ENCODE assay signal across 20 cellular contexts in genomic region chr19:7010722-7011593, GRCh38. TPM values are rescaled to one million over a fixed set of nuclear protein-coding genes. Genes with fewer than 3 reads are reported as not detected.
A peak's percentile ranks its signal among the peaks of the same experiment; 100 is the strongest.
DNase-seq lines count a peak whose midpoint lies in the region; ATAC-seq, FAIRE-seq and TF ChIP-seq lines count a peak whose summit lies in the region.
"Had no signal": no experiment of that assay in that cellular context is flagged by ENCODE, and none has a peak within 500 bp of the region (broad histone marks: within the 10 kb centered on the region; RNA-seq: fewer than 3 reads in every experiment).

No MANE protein-coding gene starts in this region.

- no peaks in the 10 kb centered on the region; the same call in 2 of the 3 replicates for H3K9me3 ChIP-seq in A549
- H3K9me3 ChIP-seq in K562 (replicated peaks; ENCODE audit: control insufficient read depth, insufficient read depth, low read depth, low read length) = 0 out of 2 replicates have a peak, but pooled peaks cover 3% of the 10 kb centered on the region
- H3K9me3 ChIP-seq in trophoblast cell (ENCODE audit: insufficient read depth, low read depth, low read length) = peaks cover 24% of the 10 kb centered on the region
- H3K9me3 ChIP-seq: stomach, uterus had no signal

- no peaks in the 10 kb centered on the region for H3K27me3 Mint-ChIP-seq in activated CD4-positive, alpha-beta T cell treated with anti-CD3 and anti-CD28 coated beads for 36 hours
- H3K27me3 Mint-ChIP-seq in activated CD4-positive, alpha-beta T cell treated with anti-CD3 and anti-CD28 coated beads, Interleukin-2, amount 10 ng/mL, durations not matched to agents 7 days and 5 days = no peaks in the 10 kb centered on the region
- H3K27me3 Mint-ChIP-seq: naive thymus-derived CD4-positive, alpha-beta T cell had no signal

- H4K12ac ChIP-seq in trophoblast cell (ENCODE audit: low read depth, low read length) = no peak overlapping the region

- H2BK12ac ChIP-seq in trophoblast cell (ENCODE audit: low read length) = no peak overlapping the region

- no peak overlapping the region for H2BK120ac ChIP-seq in trophoblast cell (ENCODE audit: insufficient read depth, low read length, poor library complexity)

- BruUV-seq in K562 (replicated peaks; lab: Mats Ljungman, UMichigan) = no TSS peak

- TF ChIP-seq EP300 in A549 (IDR thresholded peaks at IDR 0.05) (no peak), K562 (IDR thresholded peaks at IDR 0.05; ENCODE audit: low read length) (no peak)

- no peak overlapping the region for H3K18ac ChIP-seq in trophoblast cell (ENCODE audit: low read length)

- no peak overlapping the region for H2AK5ac ChIP-seq in trophoblast cell (ENCODE audit: low read length)

- no peak overlapping the region for H4K91ac ChIP-seq in trophoblast cell (ENCODE audit: low read depth, low read length)

- in situ Hi-C loops in K562 (cut with MboI) = no loop called here

- CTCF ChIA-PET in activated CD4-positive, alpha-beta T cell treated with anti-CD3 and anti-CD28 coated beads for 36 hours (lab: Charles Lee) = interaction anchor here (0.7 to 1.2 kb wide), 3 partner anchors 32 to 344 kb away, joined by 3 to 4 read pairs (median 3); no protein-coding TSS in a partner anchor
- CTCF ChIA-PET in activated CD4-positive, alpha-beta T cell treated with anti-CD3 and anti-CD28 coated beads, Interleukin-2, amount 10 ng/mL, durations not matched to agents 7 days and 5 days (lab: Charles Lee) = no interaction called here
- CTCF ChIA-PET in A549 (lab: Yijun Ruan, JAX) (no interaction called here), K562 (lab: Yijun Ruan, JAX; ENCODE audit: low intra/inter-chr PET ratio) (no interaction called here)

- POLR2A ChIA-PET in activated CD4-positive, alpha-beta T cell treated with anti-CD3 and anti-CD28 coated beads for 36 hours (lab: Charles Lee) = interaction anchor here (0.6 kb wide), 1 partner anchor 341 kb away, joined by 3 read pairs; the partner anchor contains the start of gene TNFSF14
- POLR2A ChIA-PET in activated CD4-positive, alpha-beta T cell treated with anti-CD3 and anti-CD28 coated beads, Interleukin-2, amount 10 ng/mL, durations not matched to agents 7 days and 5 days (lab: Charles Lee) = no interaction called here
- POLR2A ChIA-PET in A549 (lab: Yijun Ruan, JAX) = no interaction called here
- POLR2A ChIA-PET in K562 (lab: Yijun Ruan, JAX) = no interaction called here

- TF ChIP-seq POLR2A in A549 (IDR thresholded peaks at IDR 0.05; ENCODE audit: low read length) (no peak), K562 (conservative IDR thresholded peaks at IDR 0.05) (no peak)

- no peaks in the 10 kb centered on the region for H3K9me1 ChIP-seq in K562 (ENCODE audit: control insufficient read depth, insufficient read depth, low read length)

- intact Hi-C loops in activated CD4-positive, alpha-beta T cell treated with anti-CD3 and anti-CD28 coated beads for 36 hours (cut with DNase I, micrococcal nuclease) = no loop called here
- intact Hi-C loops in K562 (cut with micrococcal nuclease) = no loop called here

- H3K9me3 Mint-ChIP-seq in activated CD4-positive, alpha-beta T cell treated with anti-CD3 and anti-CD28 coated beads for 36 hours (ENCODE audit: low read depth) = peaks cover 14% of the 10 kb centered on the region
- H3K9me3 Mint-ChIP-seq in activated CD4-positive, alpha-beta T cell treated with anti-CD3 and anti-CD28 coated beads, Interleukin-2, amount 10 ng/mL, durations not matched to agents 7 days and 5 days = peaks cover 22% of the 10 kb centered on the region
- H3K9me3 Mint-ChIP-seq: CD4-positive, CD25-positive, alpha-beta regulatory T cell had no signal

- no peak overlapping the region for H3K14ac ChIP-seq in trophoblast cell (ENCODE audit: low read length)

- H3K27ac ChIP-seq in A549 = no peak overlapping the region
- no peak overlapping the region for H3K27ac ChIP-seq in K562 (ENCODE audit: extremely low read depth, low read depth, low read length)
- H3K27ac ChIP-seq in trophoblast cell (ENCODE audit: low read depth, low read length) = no peak overlapping the region
- H3K27ac ChIP-seq: RWPE1, stomach, uterus, VCaP had no signal

- 65% methylated on average over 11 of the region's 12 CpGs for WGBS in A549 (ENCODE audit: missing lambda C conversion rate)
- 1% methylated on average over 11 of the region's 12 CpGs for WGBS in K562 (ENCODE audit: insufficient coverage, low coverage, missing lambda C conversion rate)
- WGBS in trophoblast cell (ENCODE audit: extremely low coverage, insufficient coverage, insufficient read length) = no CpG with 5 or more reads among the region's 12 CpGs

- H3K4me3 ChIP-seq in A549 (no peak overlapping the region), K562 (no peak overlapping the region), trophoblast cell (ENCODE audit: low read depth, low read length) (no peak overlapping the region)
- H3K4me3 ChIP-seq: stomach, uterus had no signal

- H3K36me3 ChIP-seq in K562 (ENCODE audit: control insufficient read depth, insufficient read depth, low read length) = no peaks in the 10 kb centered on the region
- no peaks in the 10 kb centered on the region for H3K36me3 ChIP-seq in trophoblast cell (ENCODE audit: control insufficient read depth in 1 of 2, insufficient read depth in 2 of 2, low read length in 2 of 2)
- H3K36me3 ChIP-seq: stomach, uterus had no signal

- no peak overlapping the region for H3K4ac ChIP-seq in trophoblast cell (ENCODE audit: low read depth, low read length)

- H4K20me1 ChIP-seq in K562 (replicated peaks; ENCODE audit: control insufficient read depth, insufficient read depth, low read length) = no peaks in the 10 kb centered on the region

- H3K36me3 Mint-ChIP-seq in activated CD4-positive, alpha-beta T cell treated with anti-CD3 and anti-CD28 coated beads for 36 hours (ENCODE audit: low read depth) = no peaks in the 10 kb centered on the region
- no peaks in the 10 kb centered on the region for H3K36me3 Mint-ChIP-seq in activated CD4-positive, alpha-beta T cell treated with anti-CD3 and anti-CD28 coated beads, Interleukin-2, amount 10 ng/mL, durations not matched to agents 7 days and 5 days (ENCODE audit: low read depth)
- H3K36me3 Mint-ChIP-seq: CD4-positive, CD25-positive, alpha-beta regulatory T cell had no signal

- no peak overlapping the region for H2AFZ ChIP-seq in K562 (ENCODE audit: low read depth, low read length)
- no peak overlapping the region for H2AFZ ChIP-seq in trophoblast cell (ENCODE audit: insufficient read depth, low read length, poor library complexity)

- TF ChIP-seq CTCF in A549 (IDR thresholded peaks at IDR 0.05) (no peak), K562 (IDR thresholded peaks at IDR 0.05 in 2 of 3, conservative IDR thresholded peaks at IDR 0.05 in 1 of 3; ENCODE audit: insufficient read depth in 2 of 3, low read depth in 1 of 3, low read length in 3 of 3) (no peak)

- ATAC-seq in activated CD4-positive, alpha-beta T cell treated with anti-CD3 and anti-CD28 coated beads for 36 hours = peak; percentile 86
- ATAC-seq in A549 (no peak), K562 (no peak)
- ATAC-seq: naive thymus-derived CD4-positive, alpha-beta T cell had no signal

- no peak for TF ChIP-seq RAD21 in A549 (conservative IDR thresholded peaks at IDR 0.05 in 1 of 2, IDR thresholded peaks at IDR 0.05 in 1 of 2)
- TF ChIP-seq RAD21 in K562 (CRISPR knock-in tag; conservative IDR thresholded peaks at IDR 0.05 in 1 of 2, IDR thresholded peaks at IDR 0.05 in 1 of 2) = no peak

- no peaks in the 10 kb centered on the region for H3K4me1 ChIP-seq in A549
- no peaks in the 10 kb centered on the region for H3K4me1 ChIP-seq in K562 (replicated peaks in 1 of 2; ENCODE audit: control insufficient read depth in 2 of 2, insufficient read depth in 2 of 2, low read length in 2 of 2)
- no peaks in the 10 kb centered on the region for H3K4me1 ChIP-seq in trophoblast cell (ENCODE audit: control insufficient read depth in 1 of 2, insufficient read depth in 2 of 2, low read length in 2 of 2)
- H3K4me1 ChIP-seq: stomach, uterus had no signal

- peak overlapping the region; percentile 78 for H3K27ac Mint-ChIP-seq in activated CD4-positive, alpha-beta T cell treated with anti-CD3 and anti-CD28 coated beads for 36 hours
- no peak overlapping the region for H3K27ac Mint-ChIP-seq in activated CD4-positive, alpha-beta T cell treated with anti-CD3 and anti-CD28 coated beads, Interleukin-2, amount 10 ng/mL, durations not matched to agents 7 days and 5 days
- H3K27ac Mint-ChIP-seq: CD4-positive, CD25-positive, alpha-beta regulatory T cell; HFFc6 had no signal

- H3K4me2 ChIP-seq in A549 = no peak overlapping the region
- H3K4me2 ChIP-seq in K562 (ENCODE audit: insufficient read depth, low read length) = no peak overlapping the region
- H3K4me2 ChIP-seq in trophoblast cell (ENCODE audit: low read length) = no peak overlapping the region

- peak; percentile 55 for DNase-seq in activated CD4-positive, alpha-beta T cell treated with anti-CD3 and anti-CD28 coated beads for 36 hours
- DNase-seq in activated CD4-positive, alpha-beta T cell treated with anti-CD3 and anti-CD28 coated beads, Interleukin-2, amount 10 ng/mL, durations not matched to agents 7 days and 5 days = no peak
- DNase-seq in A549 (ENCODE audit: low read depth in 1 of 2, low spot score in 1 of 2) = no peak
- peak; percentile 48 for DNase-seq in NCI-H446 treated with DMSO at 0.1 percent for 48 hours (lab: John Stamatoyannopoulos, UW)
- no peak for DNase-seq in K562 (ENCODE audit: extremely low read depth in 1 of 4, low spot score in 3 of 4)
- no peak for DNase-seq in HuH-7.5 (ENCODE audit: low spot score)
- no peak for DNase-seq in trophoblast cell
- no peak for DNase-seq in central memory CD4-positive, alpha-beta T cell
- DNase-seq: aorta; CD4-positive, CD25-positive, alpha-beta regulatory T cell; HFFc6; naive thymus-derived CD4-positive, alpha-beta T cell; NCI-H146; stomach; uterus had no signal

- H3K23ac ChIP-seq in trophoblast cell (ENCODE audit: low read length) = no peak overlapping the region

- H3K9ac ChIP-seq in K562 (ENCODE audit: insufficient read depth in 1 of 2, low read depth in 2 of 2, low read length in 2 of 2) (no peak overlapping the region), trophoblast cell (ENCODE audit: low read length) (no peak overlapping the region)

- H2BK5ac ChIP-seq in trophoblast cell (ENCODE audit: low read depth, low read length, poor library complexity) = no peak overlapping the region

- peaks cover 0 to 6% of the 10 kb centered on the region in 2 experiments; a peak in 2 of 5 replicates for H3K27me3 ChIP-seq in K562 (ENCODE audit: control insufficient read depth in 2 of 2, insufficient read depth in 2 of 2, low read length in 2 of 2)
- H3K27me3 ChIP-seq in trophoblast cell (ENCODE audit: insufficient read depth, low read length) = no peaks in the 10 kb centered on the region
- H3K27me3 ChIP-seq: stomach, uterus had no signal

- peaks cover 61% of the 10 kb centered on the region for H3K4me1 Mint-ChIP-seq in activated CD4-positive, alpha-beta T cell treated with anti-CD3 and anti-CD28 coated beads for 36 hours
- peaks cover 30% of the 10 kb centered on the region for H3K4me1 Mint-ChIP-seq in activated CD4-positive, alpha-beta T cell treated with anti-CD3 and anti-CD28 coated beads, Interleukin-2, amount 10 ng/mL, durations not matched to agents 7 days and 5 days

- FAIRE-seq in A549 (lab: Jason Lieb, UNC) (no peak), K562 (lab: Jason Lieb, UNC) (no peak)
- FAIRE-seq: HTR-8/SVneo had no signal

- H3K79me2 ChIP-seq in K562 (ENCODE audit: control insufficient read depth, insufficient read depth, low read length) (no peaks in the 10 kb centered on the region), trophoblast cell (ENCODE audit: control insufficient read depth, insufficient read depth, low read length, poor library complexity) (no peaks in the 10 kb centered on the region)

- no peaks in the 10 kb centered on the region for H3K79me1 ChIP-seq in trophoblast cell (ENCODE audit: low read length)

- H3K4me3 Mint-ChIP-seq in activated CD4-positive, alpha-beta T cell treated with anti-CD3 and anti-CD28 coated beads for 36 hours = peak overlapping the region; percentile 10
- H3K4me3 Mint-ChIP-seq in activated CD4-positive, alpha-beta T cell treated with anti-CD3 and anti-CD28 coated beads, Interleukin-2, amount 10 ng/mL, durations not matched to agents 7 days and 5 days = no peak overlapping the region
- H3K4me3 Mint-ChIP-seq: CD4-positive, CD25-positive, alpha-beta regulatory T cell; HFFc6 had no signal

- no peak overlapping the region for H4K8ac ChIP-seq in trophoblast cell (ENCODE audit: low read depth, low read length)

RNA-seq across cellular contexts. Expression of gene MBD3L2B, which starts 10.3 kb away (rescaled TPM):
- total RNA-seq in activated CD4-positive, alpha-beta T cell treated with anti-CD3 and anti-CD28 coated beads for 36 hours = not detected
- total RNA-seq in activated CD4-positive, alpha-beta T cell treated with anti-CD3 and anti-CD28 coated beads, Interleukin-2, amount 10 ng/mL, durations not matched to agents 7 days and 5 days = not detected
- polyA plus RNA-seq in A549 (2011; rRNA removed) (not detected in 2 replicates), A549 (2017; fragmentation: RNase III; extraction: RNeasy Plus Mini Kit Qiagen cat#74134 plus additional on column Dnase treatment) (not detected in 3 replicates), K562 (2011; rRNA removed) (not detected in 2 replicates), K562 (2014; fragmentation: Illumina TruSeq; extraction: Trizol) (not detected in 2 replicates), K562 (2014; fragmentation: Nextera tagmentation; extraction: Ambion mirVana) (not detected), K562 (2014; rRNA removed) (not detected in 2 replicates)
- not detected in 2 replicates for polyA plus RNA-seq in A549 (2012; cell fraction: cytosol; rRNA removed)
- 0.12 TPM in 1 of 2 replicates, not detected in the other for polyA plus RNA-seq in A549 (2012; cell fraction: nucleus; rRNA removed)
- 0.50 TPM in 1 of 2 replicates, not detected in the other for polyA minus RNA-seq in A549 (2011; rRNA and poly(A)+ RNA removed)
- total RNA-seq in K562 (2011; cell fraction: chromatin; rRNA removed; ENCODE audit: low replicate concordance) = not detected in 2 replicates
- total RNA-seq in K562 (2011; cell fraction: nucleolus; rRNA removed) = not detected in 2 replicates
- total RNA-seq in K562 (2011; cell fraction: nucleoplasm; rRNA removed) = not detected in 2 replicates
- total RNA-seq in K562 (2014; rRNA removed) (not detected in 2 replicates), K562 (2014; rRNA removed; fragmentation: Illumina TruSeq; extraction: Trizol) (not detected in 2 replicates), K562 (2015; rRNA removed; fragmentation: Illumina TruSeq; extraction: Trizol) (not detected in 2 replicates), K562 (2021) (not detected in 2 replicates)
- not detected in 2 replicates for polyA plus RNA-seq in K562 (2011; cell fraction: cytosol; rRNA removed)
- polyA plus RNA-seq in K562 (2011; cell fraction: nucleus; rRNA removed) = not detected in 2 replicates
- polyA plus RNA-seq in K562 (2012) = not detected in 2 replicates
- not detected in 2 replicates for polyA minus RNA-seq in K562 (2011; rRNA and poly(A)+ RNA removed)
- polyA minus RNA-seq in K562 (2011; cell fraction: cytosol; rRNA and poly(A)+ RNA removed) = not detected in 2 replicates
- not detected in 2 replicates for polyA minus RNA-seq in K562 (2011; cell fraction: nucleus; rRNA and poly(A)+ RNA removed)
- polyA plus RNA-seq in trophoblast cell (2013) = not detected in 2 replicates
- total RNA-seq: aorta; CD4-positive, CD25-positive, alpha-beta regulatory T cell; Daoy; HFFc6; naive thymus-derived CD4-positive, alpha-beta T cell; skeletal muscle tissue; stomach; uterus had no signal
- polyA plus RNA-seq: aorta; CD4-positive, CD25-positive, alpha-beta regulatory T cell; naive thymus-derived CD4-positive, alpha-beta T cell; stomach had no signal

RNA-seq across cellular contexts. Expression of gene MBD3L5, which starts 19.4 kb away (rescaled TPM):
- not detected for total RNA-seq in activated CD4-positive, alpha-beta T cell treated with anti-CD3 and anti-CD28 coated beads for 36 hours
- not detected for total RNA-seq in activated CD4-positive, alpha-beta T cell treated with anti-CD3 and anti-CD28 coated beads, Interleukin-2, amount 10 ng/mL, durations not matched to agents 7 days and 5 days
- polyA plus RNA-seq in A549 (2011; rRNA removed) = not detected in 2 replicates
- polyA plus RNA-seq in A549 (2012; cell fraction: cytosol; rRNA removed) = not detected in 2 replicates
- not detected in 2 replicates for polyA plus RNA-seq in A549 (2012; cell fraction: nucleus; rRNA removed)
- polyA plus RNA-seq in A549 (2017; fragmentation: RNase III; extraction: RNeasy Plus Mini Kit Qiagen cat#74134 plus additional on column Dnase treatment) = not detected in 3 replicates
- not detected in 2 replicates for polyA minus RNA-seq in A549 (2011; rRNA and poly(A)+ RNA removed)
- not detected in 2 replicates for total RNA-seq in K562 (2011; cell fraction: chromatin; rRNA removed; ENCODE audit: low replicate concordance)
- total RNA-seq in K562 (2011; cell fraction: nucleolus; rRNA removed) = not detected in 2 replicates
- not detected in 2 replicates for total RNA-seq in K562 (2011; cell fraction: nucleoplasm; rRNA removed)
- total RNA-seq in K562 (2014; rRNA removed) = not detected in 2 replicates
- not detected in 2 replicates for total RNA-seq in K562 (2014; rRNA removed; fragmentation: Illumina TruSeq; extraction: Trizol)
- total RNA-seq in K562 (2015; rRNA removed; fragmentation: Illumina TruSeq; extraction: Trizol) = not detected in 2 replicates
- total RNA-seq in K562 (2021) = not detected in 2 replicates
- not detected in 2 replicates for polyA plus RNA-seq in K562 (2011; rRNA removed)
- polyA plus RNA-seq in K562 (2011; cell fraction: cytosol; rRNA removed) = not detected in 2 replicates
- polyA plus RNA-seq in K562 (2011; cell fraction: nucleus; rRNA removed) = not detected in 2 replicates
- polyA plus RNA-seq in K562 (2012) = not detected in 2 replicates
- polyA plus RNA-seq in K562 (2014; fragmentation: Illumina TruSeq; extraction: Trizol) = not detected in 2 replicates
- polyA plus RNA-seq in K562 (2014; fragmentation: Nextera tagmentation; extraction: Ambion mirVana) = not detected
- polyA plus RNA-seq in K562 (2014; rRNA removed) = not detected in 2 replicates
- not detected in 2 replicates for polyA minus RNA-seq in K562 (2011; rRNA and poly(A)+ RNA removed)
- not detected in 2 replicates for polyA minus RNA-seq in K562 (2011; cell fraction: cytosol; rRNA and poly(A)+ RNA removed)
- polyA minus RNA-seq in K562 (2011; cell fraction: nucleus; rRNA and poly(A)+ RNA removed) = not detected in 2 replicates
- not detected in 2 replicates for polyA plus RNA-seq in trophoblast cell (2013)
- total RNA-seq: aorta; CD4-positive, CD25-positive, alpha-beta regulatory T cell; Daoy; HFFc6; naive thymus-derived CD4-positive, alpha-beta T cell; skeletal muscle tissue; stomach; uterus had no signal
- polyA plus RNA-seq: aorta; CD4-positive, CD25-positive, alpha-beta regulatory T cell; naive thymus-derived CD4-positive, alpha-beta T cell; stomach had no signal

RNA-seq across cellular contexts. Expression of gene MBD3L4, which starts 29.0 kb away (rescaled TPM):
- total RNA-seq in activated CD4-positive, alpha-beta T cell treated with anti-CD3 and anti-CD28 coated beads for 36 hours = not detected
- not detected for total RNA-seq in activated CD4-positive, alpha-beta T cell treated with anti-CD3 and anti-CD28 coated beads, Interleukin-2, amount 10 ng/mL, durations not matched to agents 7 days and 5 days
- polyA plus RNA-seq in A549 (2011; rRNA removed) (not detected in 2 replicates), A549 (2017; fragmentation: RNase III; extraction: RNeasy Plus Mini Kit Qiagen cat#74134 plus additional on column Dnase treatment) (not detected in 3 replicates), K562 (2011; rRNA removed) (not detected in 2 replicates), K562 (2014; fragmentation: Illumina TruSeq; extraction: Trizol) (not detected in 2 replicates), K562 (2014; fragmentation: Nextera tagmentation; extraction: Ambion mirVana) (not detected), K562 (2014; rRNA removed) (not detected in 2 replicates)
- polyA plus RNA-seq in A549 (2012; cell fraction: cytosol; rRNA removed) = not detected in 2 replicates
- polyA plus RNA-seq in A549 (2012; cell fraction: nucleus; rRNA removed) = not detected in 2 replicates
- polyA minus RNA-seq in A549 (2011; rRNA and poly(A)+ RNA removed) = not detected in 2 replicates
- not detected in 2 replicates for total RNA-seq in K562 (2011; cell fraction: chromatin; rRNA removed; ENCODE audit: low replicate concordance)
- not detected in 2 replicates for total RNA-seq in K562 (2011; cell fraction: nucleolus; rRNA removed)
- total RNA-seq in K562 (2011; cell fraction: nucleoplasm; rRNA removed) = not detected in 2 replicates
- total RNA-seq in K562 (2014; rRNA removed) (not detected in 2 replicates), K562 (2014; rRNA removed; fragmentation: Illumina TruSeq; extraction: Trizol) (not detected in 2 replicates), K562 (2015; rRNA removed; fragmentation: Illumina TruSeq; extraction: Trizol) (not detected in 2 replicates), K562 (2021) (not detected in 2 replicates)
- polyA plus RNA-seq in K562 (2011; cell fraction: cytosol; rRNA removed) = not detected in 2 replicates
- polyA plus RNA-seq in K562 (2011; cell fraction: nucleus; rRNA removed) = not detected in 2 replicates
- polyA plus RNA-seq in K562 (2012) = not detected in 2 replicates
- not detected in 2 replicates for polyA minus RNA-seq in K562 (2011; rRNA and poly(A)+ RNA removed)
- polyA minus RNA-seq in K562 (2011; cell fraction: cytosol; rRNA and poly(A)+ RNA removed) = not detected in 2 replicates
- polyA minus RNA-seq in K562 (2011; cell fraction: nucleus; rRNA and poly(A)+ RNA removed) = not detected in 2 replicates
- polyA plus RNA-seq in trophoblast cell (2013) = not detected in 2 replicates
- total RNA-seq: aorta; CD4-positive, CD25-positive, alpha-beta regulatory T cell; Daoy; HFFc6; naive thymus-derived CD4-positive, alpha-beta T cell; skeletal muscle tissue; stomach; uterus had no signal
- polyA plus RNA-seq: aorta; CD4-positive, CD25-positive, alpha-beta regulatory T cell; naive thymus-derived CD4-positive, alpha-beta T cell; stomach had no signal

RNA-seq across cellular contexts. Expression of gene MBD3L2, which starts 38.2 kb away (rescaled TPM):
- total RNA-seq in activated CD4-positive, alpha-beta T cell treated with anti-CD3 and anti-CD28 coated beads for 36 hours = not detected
- not detected for total RNA-seq in activated CD4-positive, alpha-beta T cell treated with anti-CD3 and anti-CD28 coated beads, Interleukin-2, amount 10 ng/mL, durations not matched to agents 7 days and 5 days
- polyA plus RNA-seq in A549 (2011; rRNA removed) (not detected in 2 replicates), A549 (2017; fragmentation: RNase III; extraction: RNeasy Plus Mini Kit Qiagen cat#74134 plus additional on column Dnase treatment) (not detected in 3 replicates), K562 (2011; rRNA removed) (not detected in 2 replicates), K562 (2014; fragmentation: Illumina TruSeq; extraction: Trizol) (not detected in 2 replicates), K562 (2014; fragmentation: Nextera tagmentation; extraction: Ambion mirVana) (not detected), K562 (2014; rRNA removed) (not detected in 2 replicates)
- 0.05 TPM in 1 of 2 replicates, not detected in the other for polyA plus RNA-seq in A549 (2012; cell fraction: cytosol; rRNA removed)
- not detected in 2 replicates for polyA plus RNA-seq in A549 (2012; cell fraction: nucleus; rRNA removed)
- not detected in 2 replicates for polyA minus RNA-seq in A549 (2011; rRNA and poly(A)+ RNA removed)
- total RNA-seq in K562 (2011; cell fraction: chromatin; rRNA removed; ENCODE audit: low replicate concordance) = not detected in 2 replicates
- total RNA-seq in K562 (2011; cell fraction: nucleolus; rRNA removed) = not detected in 2 replicates
- total RNA-seq in K562 (2011; cell fraction: nucleoplasm; rRNA removed) = not detected in 2 replicates
- total RNA-seq in K562 (2014; rRNA removed) (not detected in 2 replicates), K562 (2014; rRNA removed; fragmentation: Illumina TruSeq; extraction: Trizol) (not detected in 2 replicates), K562 (2015; rRNA removed; fragmentation: Illumina TruSeq; extraction: Trizol) (not detected in 2 replicates), K562 (2021) (not detected in 2 replicates)
- polyA plus RNA-seq in K562 (2011; cell fraction: cytosol; rRNA removed) = not detected in 2 replicates
- not detected in 2 replicates for polyA plus RNA-seq in K562 (2011; cell fraction: nucleus; rRNA removed)
- not detected in 2 replicates for polyA plus RNA-seq in K562 (2012)
- not detected in 2 replicates for polyA minus RNA-seq in K562 (2011; rRNA and poly(A)+ RNA removed)
- not detected in 2 replicates for polyA minus RNA-seq in K562 (2011; cell fraction: cytosol; rRNA and poly(A)+ RNA removed)
- not detected in 2 replicates for polyA minus RNA-seq in K562 (2011; cell fraction: nucleus; rRNA and poly(A)+ RNA removed)
- polyA plus RNA-seq in trophoblast cell (2013) = not detected in 2 replicates
- total RNA-seq: aorta; CD4-positive, CD25-positive, alpha-beta regulatory T cell; Daoy; HFFc6; naive thymus-derived CD4-positive, alpha-beta T cell; skeletal muscle tissue; stomach; uterus had no signal
- polyA plus RNA-seq: aorta; CD4-positive, CD25-positive, alpha-beta regulatory T cell; naive thymus-derived CD4-positive, alpha-beta T cell; stomach had no signal

RNA-seq across cellular contexts. Expression of gene MBD3L3, which starts 47.5 kb away (rescaled TPM):
- total RNA-seq in activated CD4-positive, alpha-beta T cell treated with anti-CD3 and anti-CD28 coated beads for 36 hours = not detected
- not detected for total RNA-seq in activated CD4-positive, alpha-beta T cell treated with anti-CD3 and anti-CD28 coated beads, Interleukin-2, amount 10 ng/mL, durations not matched to agents 7 days and 5 days
- not detected in 2 replicates for polyA plus RNA-seq in A549 (2011; rRNA removed)
- not detected in 2 replicates for polyA plus RNA-seq in A549 (2012; cell fraction: cytosol; rRNA removed)
- polyA plus RNA-seq in A549 (2012; cell fraction: nucleus; rRNA removed) = not detected in 2 replicates
- not detected in 3 replicates for polyA plus RNA-seq in A549 (2017; fragmentation: RNase III; extraction: RNeasy Plus Mini Kit Qiagen cat#74134 plus additional on column Dnase treatment)
- not detected in 2 replicates for polyA minus RNA-seq in A549 (2011; rRNA and poly(A)+ RNA removed)
- total RNA-seq in K562 (2011; cell fraction: chromatin; rRNA removed; ENCODE audit: low replicate concordance) = not detected in 2 replicates
- total RNA-seq in K562 (2011; cell fraction: nucleolus; rRNA removed) = not detected in 2 replicates
- total RNA-seq in K562 (2011; cell fraction: nucleoplasm; rRNA removed) = not detected in 2 replicates
- not detected in 2 replicates for total RNA-seq in K562 (2014; rRNA removed)
- total RNA-seq in K562 (2014; rRNA removed; fragmentation: Illumina TruSeq; extraction: Trizol) = not detected in 2 replicates
- total RNA-seq in K562 (2015; rRNA removed; fragmentation: Illumina TruSeq; extraction: Trizol) = not detected in 2 replicates
- not detected in 2 replicates for total RNA-seq in K562 (2021)
- polyA plus RNA-seq in K562 (2011; rRNA removed) = not detected in 2 replicates
- polyA plus RNA-seq in K562 (2011; cell fraction: cytosol; rRNA removed) = not detected in 2 replicates
- polyA plus RNA-seq in K562 (2011; cell fraction: nucleus; rRNA removed) = not detected in 2 replicates
- not detected in 2 replicates for polyA plus RNA-seq in K562 (2012)
- not detected in 2 replicates for polyA plus RNA-seq in K562 (2014; fragmentation: Illumina TruSeq; extraction: Trizol)
- polyA plus RNA-seq in K562 (2014; fragmentation: Nextera tagmentation; extraction: Ambion mirVana) = not detected
- polyA plus RNA-seq in K562 (2014; rRNA removed) = not detected in 2 replicates
- not detected in 2 replicates for polyA minus RNA-seq in K562 (2011; rRNA and poly(A)+ RNA removed)
- not detected in 2 replicates for polyA minus RNA-seq in K562 (2011; cell fraction: cytosol; rRNA and poly(A)+ RNA removed)
- polyA minus RNA-seq in K562 (2011; cell fraction: nucleus; rRNA and poly(A)+ RNA removed) = not detected in 2 replicates
- not detected in 2 replicates for polyA plus RNA-seq in trophoblast cell (2013)
- total RNA-seq: aorta; CD4-positive, CD25-positive, alpha-beta regulatory T cell; Daoy; HFFc6; naive thymus-derived CD4-positive, alpha-beta T cell; skeletal muscle tissue; stomach; uterus had no signal
- polyA plus RNA-seq: aorta; CD4-positive, CD25-positive, alpha-beta regulatory T cell; naive thymus-derived CD4-positive, alpha-beta T cell; stomach had no signal

Comparison
In these comparisons a context has a peak if more than half of its experiments do, and no peak if none do; other contexts are left out.
1. DNase-seq: peak in activated CD4-positive, alpha-beta T cell treated with anti-CD3 and anti-CD28 coated beads for 36 hours (single experiment) and NCI-H446 treated with DMSO at 0.1 percent for 48 hours (single experiment); none in activated CD4-positive, alpha-beta T cell treated with anti-CD3 and anti-CD28 coated beads, Interleukin-2, amount 10 ng/mL, durations not matched to agents 7 days and 5 days (single experiment), A549 (0 of 2), K562 (0 of 4), HuH-7.5 (single experiment), trophoblast cell (0 of 2) and central memory CD4-positive, alpha-beta T cell (single experiment).